28 cellular contexts compared by ENCODE assay signal in the genomic region with DNA sequence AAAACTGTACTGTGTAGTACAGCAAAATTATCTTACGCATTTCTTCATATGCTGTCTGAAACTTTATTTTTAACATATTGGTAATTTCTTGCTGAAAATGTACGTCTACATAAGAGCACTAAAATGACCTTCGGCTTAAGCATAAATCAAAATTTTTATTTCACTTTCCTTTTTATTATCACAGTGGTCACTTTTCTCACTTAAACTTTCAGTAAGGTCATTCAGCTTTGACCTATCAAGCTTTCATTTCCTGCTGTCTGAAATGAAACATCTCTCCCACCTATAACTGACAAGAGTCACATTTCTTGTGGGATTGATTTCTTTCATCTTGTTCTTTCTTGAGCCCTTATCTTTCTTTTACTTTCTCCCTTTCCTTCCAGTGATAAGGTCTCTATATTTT.
"Had no signal": no experiment of that assay in that cellular context is flagged by ENCODE, and none has a peak within 500 bp of the region (broad histone marks: within the 10 kb centered on the region; RNA-seq: fewer than 3 reads in every experiment).

No MANE protein-coding gene starts in this region.

- H3K27me3 ChIP-seq: gastrocnemius medialis, neural progenitor cell, right atrium auricular region, testis, tibial artery had no signal

- DNase-seq: effector CD8-positive, alpha-beta T cell; endodermal cell; foreskin fibroblast; gastrocnemius medialis; head of caudate nucleus; mesenchymal stem cell; mucosa of descending colon; naive B cell; nucleus accumbens; stimulated activated CD4-positive, alpha-beta T cell treated with anti-CD3 and anti-CD28 coated beads, Interleukin-2, amount 100 ng/mL, for 24 hours; stimulated activated CD4-positive, alpha-beta T cell treated with anti-CD3 and anti-CD28 coated beads, Interleukin-4, amount 100 ng/mL, for 24 hours; stimulated activated naive CD8-positive, alpha-beta T cell treated with anti-CD3 and anti-CD28 coated beads, Interleukin-15, Interleukin-2, amounts not matched to agents 100 U/mL and 50 U/mL, for 24 hours; substantia nigra; testis; tibial artery had no signal

- H3K4me3 ChIP-seq: gastrocnemius medialis, lung, mucosa of descending colon, neural progenitor cell, prostate gland, right atrium auricular region, testis, tibial artery had no signal

- H3K9me3 ChIP-seq: gastrocnemius medialis, prostate gland, right atrium auricular region, testis, tibial artery had no signal

- H3K4me1 Mint-ChIP-seq: endodermal cell; naive B cell; neural progenitor cell; stimulated activated effector memory CD8-positive, alpha-beta T cell treated with anti-CD3 and anti-CD28 coated beads, Interleukin-12 subunit alpha, Interleukin-12 subunit beta, amount 100 ng/mL, for 72 hours had no signal

- H3K27ac ChIP-seq: epithelial cell of prostate, gastrocnemius medialis, neural progenitor cell, prostate gland, right atrium auricular region, testis, tibial artery had no signal

- H3K9me3 Mint-ChIP-seq: endodermal cell, neural progenitor cell had no signal

- ATAC-seq: esophagus mucosa; gastrocnemius medialis; left lobe of liver; mucosa of descending colon; natural killer cell treated with Interleukin-12 subunit alpha and Interleukin-12 subunit beta and Interleukin-15 and Interleukin-18, amount 100 ng/mL, for 72 hours; sciatic nerve; stimulated activated effector memory CD8-positive, alpha-beta T cell treated with anti-CD3 and anti-CD28 coated beads, Interleukin-12 subunit alpha, Interleukin-12 subunit beta, amount 100 ng/mL, for 72 hours; stimulated activated naive CD8-positive, alpha-beta T cell treated with anti-CD3 and anti-CD28 coated beads, Interleukin-15, Interleukin-2, amounts not matched to agents 100 U/mL and 50 U/mL, for 24 hours had no signal

- H3K27ac Mint-ChIP-seq: dendritic cell treated with granulocyte-macrophage colony-stimulating factor and Interleukin-4, amounts not matched to agents 40 ng/mL and 50 ng/mL, for 4 days; endodermal cell; mesothelial cell of epicardium; natural killer cell treated with Interleukin-12 subunit alpha and Interleukin-12 subunit beta and Interleukin-15 and Interleukin-18, amount 100 ng/mL, for 72 hours; neural progenitor cell; stimulated activated effector memory CD8-positive, alpha-beta T cell treated with anti-CD3 and anti-CD28 coated beads, Interleukin-12 subunit alpha, Interleukin-12 subunit beta, amount 100 ng/mL, for 72 hours; type B pancreatic cell had no signal

- H2AFZ ChIP-seq: neural progenitor cell had no signal

- H3K36me3 ChIP-seq: gastrocnemius medialis, neural progenitor cell, prostate gland, right atrium auricular region, tibial artery had no signal

- H3K36me3 Mint-ChIP-seq: mesothelial cell of epicardium; naive B cell; natural killer cell treated with Interleukin-12 subunit alpha and Interleukin-12 subunit beta and Interleukin-15 and Interleukin-18, amount 100 ng/mL, for 72 hours; neural progenitor cell; stimulated activated effector memory CD8-positive, alpha-beta T cell treated with anti-CD3 and anti-CD28 coated beads, Interleukin-12 subunit alpha, Interleukin-12 subunit beta, amount 100 ng/mL, for 72 hours; type B pancreatic cell had no signal

- H3K9ac ChIP-seq: neural progenitor cell had no signal

- H3K4me2 ChIP-seq: neural progenitor cell had no signal

- H3K4me1 ChIP-seq: gastrocnemius medialis, neural progenitor cell, prostate gland, right atrium auricular region, testis, tibial artery had no signal

- H3K4me3 Mint-ChIP-seq: dendritic cell treated with granulocyte-macrophage colony-stimulating factor and Interleukin-4, amounts not matched to agents 40 ng/mL and 50 ng/mL, for 4 days; endodermal cell; mesothelial cell of epicardium; naive B cell; natural killer cell treated with Interleukin-12 subunit alpha and Interleukin-12 subunit beta and Interleukin-15 and Interleukin-18, amount 100 ng/mL, for 72 hours; neural progenitor cell; stimulated activated effector memory CD8-positive, alpha-beta T cell treated with anti-CD3 and anti-CD28 coated beads, Interleukin-12 subunit alpha, Interleukin-12 subunit beta, amount 100 ng/mL, for 72 hours; type B pancreatic cell had no signal

- H3K27me3 Mint-ChIP-seq: dendritic cell treated with granulocyte-macrophage colony-stimulating factor and Interleukin-4, amounts not matched to agents 40 ng/mL and 50 ng/mL, for 4 days; naive B cell; natural killer cell treated with Interleukin-12 subunit alpha and Interleukin-12 subunit beta and Interleukin-15 and Interleukin-18, amount 100 ng/mL, for 72 hours; type B pancreatic cell had no signal
